ENCODE assay signal across 3 cellular contexts in the genomic region with DNA sequence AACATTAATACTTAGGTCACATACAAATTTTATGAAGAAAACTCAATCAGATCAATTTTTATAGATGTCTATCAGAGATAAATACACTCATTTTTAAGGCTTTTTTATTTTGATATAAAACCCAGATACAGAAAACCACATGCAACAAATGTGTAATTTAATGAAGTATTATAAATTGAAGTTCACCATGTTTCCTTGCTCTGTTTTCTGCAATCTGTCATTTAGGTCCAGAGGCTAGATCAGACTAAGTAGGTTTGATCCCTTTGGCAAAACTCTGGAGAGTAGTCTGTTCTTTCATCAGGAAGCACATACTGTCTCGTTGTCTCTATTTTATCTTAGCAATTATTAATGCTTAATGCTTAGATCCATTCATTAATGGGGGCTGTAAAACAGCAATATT.
"Had no signal": no experiment of that assay in that cellular context is flagged by ENCODE, and none has a peak within 500 bp of the region (broad histone marks: within the 10 kb centered on the region; RNA-seq: fewer than 3 reads in every experiment).

No MANE protein-coding gene starts in this region.

- DNase-seq: GDM1, GF-D8 had no signal

- H3K4me3 ChIP-seq: GM12878 had no signal

- ATAC-seq: GM12878 had no signal
